Comparison of ENCODE assay signal across 1 cellular context in genomic region chr11:64321533-64321932, GRCh38.
TF ChIP-seq lines count a peak whose summit lies in the region.

No MANE protein-coding gene starts in this region.

TF ChIP-seq in WTC11, 78 proteins besides CTCF, POLR2A, EP300 and RAD21 (continued from another document):
- TF ChIP-seq, protein P1, sequence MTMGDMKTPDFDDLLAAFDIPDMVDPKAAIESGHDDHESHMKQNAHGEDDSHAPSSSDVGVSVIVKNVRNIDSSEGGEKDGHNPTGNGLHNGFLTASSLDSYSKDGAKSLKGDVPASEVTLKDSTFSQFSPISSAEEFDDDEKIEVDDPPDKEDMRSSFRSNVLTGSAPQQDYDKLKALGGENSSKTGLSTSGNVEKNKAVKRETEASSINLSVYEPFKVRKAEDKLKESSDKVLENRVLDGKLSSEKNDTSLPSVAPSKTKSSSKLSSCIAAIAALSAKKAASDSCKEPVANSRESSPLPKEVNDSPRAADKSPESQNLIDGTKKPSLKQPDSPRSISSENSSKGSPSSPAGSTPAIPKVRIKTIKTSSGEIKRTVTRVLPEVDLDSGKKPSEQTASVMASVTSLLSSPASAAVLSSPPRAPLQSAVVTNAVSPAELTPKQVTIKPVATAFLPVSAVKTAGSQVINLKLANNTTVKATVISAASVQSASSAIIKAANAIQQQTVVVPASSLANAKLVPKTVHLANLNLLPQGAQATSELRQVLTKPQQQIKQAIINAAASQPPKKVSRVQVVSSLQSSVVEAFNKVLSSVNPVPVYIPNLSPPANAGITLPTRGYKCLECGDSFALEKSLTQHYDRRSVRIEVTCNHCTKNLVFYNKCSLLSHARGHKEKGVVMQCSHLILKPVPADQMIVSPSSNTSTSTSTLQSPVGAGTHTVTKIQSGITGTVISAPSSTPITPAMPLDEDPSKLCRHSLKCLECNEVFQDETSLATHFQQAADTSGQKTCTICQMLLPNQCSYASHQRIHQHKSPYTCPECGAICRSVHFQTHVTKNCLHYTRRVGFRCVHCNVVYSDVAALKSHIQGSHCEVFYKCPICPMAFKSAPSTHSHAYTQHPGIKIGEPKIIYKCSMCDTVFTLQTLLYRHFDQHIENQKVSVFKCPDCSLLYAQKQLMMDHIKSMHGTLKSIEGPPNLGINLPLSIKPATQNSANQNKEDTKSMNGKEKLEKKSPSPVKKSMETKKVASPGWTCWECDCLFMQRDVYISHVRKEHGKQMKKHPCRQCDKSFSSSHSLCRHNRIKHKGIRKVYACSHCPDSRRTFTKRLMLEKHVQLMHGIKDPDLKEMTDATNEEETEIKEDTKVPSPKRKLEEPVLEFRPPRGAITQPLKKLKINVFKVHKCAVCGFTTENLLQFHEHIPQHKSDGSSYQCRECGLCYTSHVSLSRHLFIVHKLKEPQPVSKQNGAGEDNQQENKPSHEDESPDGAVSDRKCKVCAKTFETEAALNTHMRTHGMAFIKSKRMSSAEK (CRISPR knock-in tag; IDR thresholded peaks at IDR 0.05; ENCODE audit: borderline replicate concordance) = no peak
- no peak for TF ChIP-seq NFATC4 (CRISPR knock-in tag; IDR thresholded peaks at IDR 0.05)
- TF ChIP-seq ATF1 (CRISPR knock-in tag; IDR thresholded peaks at IDR 0.05) = no peak
- TF ChIP-seq, protein P2, sequence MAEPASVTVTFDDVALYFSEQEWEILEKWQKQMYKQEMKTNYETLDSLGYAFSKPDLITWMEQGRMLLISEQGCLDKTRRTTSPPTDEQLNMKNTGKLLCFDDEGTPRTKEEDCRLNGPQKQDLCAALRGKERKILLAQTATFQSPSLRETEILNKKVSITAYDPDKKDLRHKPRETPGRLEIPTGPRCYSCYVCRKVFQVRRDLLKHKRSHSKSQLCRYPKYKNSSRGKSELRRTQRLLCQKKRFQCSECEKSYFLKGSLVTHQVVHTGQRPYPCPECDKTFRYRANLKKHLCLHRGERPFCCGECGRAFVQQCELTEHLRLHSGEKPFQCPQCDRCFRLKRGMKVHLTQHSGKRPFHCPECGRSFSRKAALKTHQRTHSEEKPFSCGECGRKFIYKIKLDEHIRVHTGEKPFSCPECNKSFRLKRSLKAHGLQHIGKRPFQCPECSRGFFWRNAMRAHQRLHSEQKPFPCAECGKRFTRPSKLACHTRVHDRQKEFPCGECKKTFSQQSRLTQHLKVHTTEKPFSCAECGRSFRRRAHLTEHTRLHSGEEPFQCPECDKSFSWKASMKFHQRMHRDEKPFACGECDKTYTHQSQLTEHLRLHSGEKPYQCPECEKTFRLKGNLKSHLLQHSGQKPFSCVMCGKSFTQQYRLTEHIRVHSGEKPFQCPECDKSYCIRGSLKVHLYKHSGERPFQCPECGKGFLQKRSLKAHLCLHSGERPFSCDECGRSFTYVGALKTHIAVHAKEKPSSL (CRISPR knock-in tag; conservative IDR thresholded peaks at IDR 0.05) = no peak
- TF ChIP-seq, protein P3, sequence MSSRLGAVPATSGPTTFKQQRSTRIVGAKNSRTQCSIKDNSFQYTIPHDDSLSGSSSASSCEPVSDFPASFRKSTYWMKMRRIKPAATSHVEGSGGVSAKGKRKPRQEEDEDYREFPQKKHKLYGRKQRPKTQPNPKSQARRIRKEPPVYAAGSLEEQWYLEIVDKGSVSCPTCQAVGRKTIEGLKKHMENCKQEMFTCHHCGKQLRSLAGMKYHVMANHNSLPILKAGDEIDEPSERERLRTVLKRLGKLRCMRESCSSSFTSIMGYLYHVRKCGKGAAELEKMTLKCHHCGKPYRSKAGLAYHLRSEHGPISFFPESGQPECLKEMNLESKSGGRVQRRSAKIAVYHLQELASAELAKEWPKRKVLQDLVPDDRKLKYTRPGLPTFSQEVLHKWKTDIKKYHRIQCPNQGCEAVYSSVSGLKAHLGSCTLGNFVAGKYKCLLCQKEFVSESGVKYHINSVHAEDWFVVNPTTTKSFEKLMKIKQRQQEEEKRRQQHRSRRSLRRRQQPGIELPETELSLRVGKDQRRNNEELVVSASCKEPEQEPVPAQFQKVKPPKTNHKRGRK (CRISPR knock-in tag; IDR thresholded peaks at IDR 0.05; ENCODE audit: borderline replicate concordance) = no peak
- no peak for TF ChIP-seq RELA (CRISPR knock-in tag; IDR thresholded peaks at IDR 0.05; ENCODE audit: borderline replicate concordance)
